ENCODE assay signal across 28 cellular contexts in genomic region chr20:43440531-43440930, GRCh38. TPM values are rescaled to one million over a fixed set of nuclear protein-coding genes. Genes with fewer than 3 reads are reported as not detected.
DNase-seq lines count a peak whose midpoint lies in the region; ATAC-seq, FAIRE-seq and TF ChIP-seq lines count a peak whose summit lies in the region.
"Had no signal": no experiment of that assay in that cellular context is flagged by ENCODE, and none has a peak within 500 bp of the region (broad histone marks: within the 10 kb centered on the region; RNA-seq: fewer than 3 reads in every experiment).

No MANE protein-coding gene starts in this region.

- ATAC-seq in RWPE2 (ENCODE audit: low read depth) (no peak), HG03108 (IDR thresholded peaks at IDR 0.05; ENCODE audit: unreplicated experiment) (no peak)
- no peak for ATAC-seq in stimulated activated effector memory CD8-positive, alpha-beta T cell treated with anti-CD3 and anti-CD28 coated beads, Interleukin-12 subunit alpha, Interleukin-12 subunit beta, amount 100 ng/mL, for 72 hours
- ATAC-seq: GM12878 had no signal

- no peaks in the 10 kb centered on the region for H3K36me3 Mint-ChIP-seq in stimulated activated effector memory CD8-positive, alpha-beta T cell treated with anti-CD3 and anti-CD28 coated beads, Interleukin-12 subunit alpha, Interleukin-12 subunit beta, amount 100 ng/mL, for 72 hours
- no peaks in the 10 kb centered on the region for H3K36me3 Mint-ChIP-seq in mesothelial cell of epicardium
- H3K36me3 Mint-ChIP-seq: CD14-positive monocyte; CD4-positive, alpha-beta memory T cell; CD8-positive, alpha-beta memory T cell had no signal

- intact Hi-C loops in tibial artery (cut with DNase I; ENCODE audit: low total_unique reads), result no loop called here

- DNase-seq in HTR-8/SVneo (ENCODE audit: insufficient read length, low spot score) (no peak), RWPE2 (ENCODE audit: low spot score) (peak; percentile 66), mesenteric fat pad (ENCODE audit: low spot score) (peak; percentile 77), mesothelial cell of epicardium (ENCODE audit: low spot score in 2 of 2, unreplicated experiment in 2 of 2) (no peak), tibial artery (no peak)
- DNase-seq in stimulated activated effector memory CD8-positive, alpha-beta T cell treated with anti-CD3 and anti-CD28 coated beads, Interleukin-12 subunit alpha, Interleukin-12 subunit beta, amount 100 ng/mL, for 72 hours (ENCODE audit: low spot score in 2 of 2), result no peak
- DNase-seq: 8988T; ACHN; BE2C; C1 segment of cervical spinal cord; CD4-positive, alpha-beta memory T cell; CD4-positive, CD25-positive, alpha-beta regulatory T cell; CD8-positive, alpha-beta memory T cell; COR-L47; DMS 273 treated with DMSO at 0.1 percent for 48 hours; DMS153; DMS53; DMS79; DND-41; EL; GDM1 had no signal

- no peaks in the 10 kb centered on the region for H3K4me1 ChIP-seq in RWPE2 (ENCODE audit: insufficient read depth, poor library complexity, severe bottlenecking)
- H3K4me1 ChIP-seq in tibial artery, result no peaks in the 10 kb centered on the region
- H3K4me1 ChIP-seq: BE2C, BLaER1 had no signal

- H3K4me3 ChIP-seq in RWPE2 (ENCODE audit: severe bottlenecking) (no peak overlapping the region), tibial artery (no peak overlapping the region)
- H3K4me3 ChIP-seq: BLaER1, GM12878 had no signal

- H3K27ac Mint-ChIP-seq in stimulated activated effector memory CD8-positive, alpha-beta T cell treated with anti-CD3 and anti-CD28 coated beads, Interleukin-12 subunit alpha, Interleukin-12 subunit beta, amount 100 ng/mL, for 72 hours, result peak overlapping the region; percentile 26
- no peak overlapping the region for H3K27ac Mint-ChIP-seq in mesothelial cell of epicardium
- H3K27ac Mint-ChIP-seq: CD4-positive, CD25-positive, alpha-beta regulatory T cell; CD8-positive, alpha-beta memory T cell had no signal

- H3K27ac ChIP-seq in RWPE2 (ENCODE audit: poor library complexity, severe bottlenecking), result no peak overlapping the region
- no peak overlapping the region for H3K27ac ChIP-seq in tibial artery
- H3K27ac ChIP-seq: BLaER1 had no signal

- H3K9me3 Mint-ChIP-seq in stimulated activated effector memory CD8-positive, alpha-beta T cell treated with anti-CD3 and anti-CD28 coated beads, Interleukin-12 subunit alpha, Interleukin-12 subunit beta, amount 100 ng/mL, for 72 hours, result no peaks in the 10 kb centered on the region
- no peaks in the 10 kb centered on the region for H3K9me3 Mint-ChIP-seq in mesothelial cell of epicardium
- H3K9me3 Mint-ChIP-seq: CD4-positive, CD25-positive, alpha-beta regulatory T cell; CD8-positive, alpha-beta memory T cell had no signal

- FAIRE-seq in HTR-8/SVneo (lab: Jason Lieb, UNC), result peak; percentile 86
- FAIRE-seq: A204.1, GM12878, GM12892, GM18507 had no signal

- no peaks in the 10 kb centered on the region for H3K4me1 Mint-ChIP-seq in stimulated activated effector memory CD8-positive, alpha-beta T cell treated with anti-CD3 and anti-CD28 coated beads, Interleukin-12 subunit alpha, Interleukin-12 subunit beta, amount 100 ng/mL, for 72 hours
- no peaks in the 10 kb centered on the region for H3K4me1 Mint-ChIP-seq in mesothelial cell of epicardium
- H3K4me1 Mint-ChIP-seq: CD14-positive monocyte had no signal

- H3K27me3 ChIP-seq in RWPE2 (ENCODE audit: insufficient read depth, poor library complexity, severe bottlenecking) (no peaks in the 10 kb centered on the region), tibial artery (peaks cover 0 to 22% of the 10 kb centered on the region in 2 donors)
- H3K27me3 ChIP-seq: BE2C, BLaER1 had no signal

- peaks cover 39% of the 10 kb centered on the region for H3K27me3 Mint-ChIP-seq in mesothelial cell of epicardium (ENCODE audit: low read depth)

- H3K9me3 ChIP-seq in RWPE2 (ENCODE audit: severe bottlenecking) (no peaks in the 10 kb centered on the region), tibial artery (no peaks in the 10 kb centered on the region)
- H3K9me3 ChIP-seq: BE2C, BLaER1 had no signal

- no peak overlapping the region for H3K4me3 Mint-ChIP-seq in stimulated activated effector memory CD8-positive, alpha-beta T cell treated with anti-CD3 and anti-CD28 coated beads, Interleukin-12 subunit alpha, Interleukin-12 subunit beta, amount 100 ng/mL, for 72 hours
- H3K4me3 Mint-ChIP-seq in mesothelial cell of epicardium, result no peak overlapping the region
- H3K4me3 Mint-ChIP-seq: CD14-positive monocyte; CD4-positive, alpha-beta memory T cell; CD8-positive, alpha-beta memory T cell had no signal

- no peaks in the 10 kb centered on the region for H3K36me3 ChIP-seq in RWPE2 (ENCODE audit: low read depth)
- H3K36me3 ChIP-seq in tibial artery, result no peaks in the 10 kb centered on the region
- H3K36me3 ChIP-seq: BE2C, BLaER1 had no signal

- TF ChIP-seq CTCF in RWPE2 (IDR thresholded peaks at IDR 0.05; ENCODE audit: poor library complexity, severe bottlenecking) (no peak), mesothelial cell of epicardium (IDR thresholded peaks at IDR 0.05; ENCODE audit: unreplicated experiment) (no peak), tibial artery (IDR thresholded peaks at IDR 0.05) (no peak)

RNA-seq across cellular contexts. Expression of gene SRSF6, which starts 17.2 kb away (rescaled TPM):
- total RNA-seq in mesenteric fat pad, result 99.8 TPM
- total RNA-seq in mesothelial cell of epicardium, result 298 to 316 TPM (median 309 TPM) in 3 replicates

Comparison
In these comparisons a context has a peak if more than half of its experiments do, and no peak if none do; other contexts are left out.
1. DNase-seq: peak in RWPE2 (single experiment) and mesenteric fat pad (single experiment); none in HTR-8/SVneo (single experiment), stimulated activated effector memory CD8-positive, alpha-beta T cell treated with anti-CD3 and anti-CD28 coated beads, Interleukin-12 subunit alpha, Interleukin-12 subunit beta, amount 100 ng/mL, for 72 hours (0 of 2), mesothelial cell of epicardium (0 of 2) and tibial artery (0 of 2).